8 cellular contexts compared by ENCODE assay signal in the genomic region with DNA sequence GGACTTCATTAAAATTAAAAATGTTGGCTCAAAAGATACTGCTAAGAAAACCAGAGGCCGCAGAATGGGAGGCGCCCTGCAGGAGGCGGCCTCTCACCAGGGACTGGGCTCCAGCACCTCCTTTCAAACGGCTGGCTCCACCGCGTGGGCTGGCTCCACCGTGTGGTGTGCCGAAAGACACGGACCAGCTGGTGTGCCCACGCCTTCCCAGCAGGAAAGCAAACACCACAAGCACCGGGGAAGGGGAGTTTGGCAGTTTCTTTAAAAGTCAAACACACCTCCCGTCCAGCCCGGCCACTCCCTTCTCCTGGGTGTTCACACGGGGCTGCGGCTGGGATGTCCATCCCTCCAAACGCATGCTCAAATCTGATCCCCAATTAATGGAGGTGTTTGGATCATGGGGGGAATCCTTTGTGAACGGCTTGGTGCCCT. TPM values are rescaled to one million over a fixed set of nuclear protein-coding genes. Genes with fewer than 3 reads are reported as not detected.
DNase-seq lines count a peak whose midpoint lies in the region; ATAC-seq, FAIRE-seq and TF ChIP-seq lines count a peak whose summit lies in the region.

No MANE protein-coding gene starts in this region.

- no peaks in the 10 kb centered on the region for H3K9me1 ChIP-seq in keratinocyte (ENCODE audit: control insufficient read depth, extremely low read depth, insufficient read depth, low read length)

- no peaks in the 10 kb centered on the region for H4K20me1 ChIP-seq in keratinocyte (ENCODE audit: control insufficient read depth, extremely low read depth, insufficient read depth, low read length)

- H3K27me3 ChIP-seq in body of pancreas (no peaks in the 10 kb centered on the region), keratinocyte (ENCODE audit: control insufficient read depth, extremely low read depth, insufficient read depth, low read length) (no peaks in the 10 kb centered on the region)

- TF ChIP-seq CTCF in body of pancreas (IDR thresholded peaks at IDR 0.05) (peak; percentile 48 to 88 (median 75)), keratinocyte (optimal IDR thresholded peaks at IDR 0.05 in 1 of 3, IDR thresholded peaks at IDR 0.05 in 1 of 3, conservative IDR thresholded peaks at IDR 0.05 in 1 of 3; ENCODE audit: extremely low read depth in 1 of 3, insufficient read depth in 2 of 3, low read length in 3 of 3) (peak; percentile 61 to 80 (median 73))

- H2AFZ ChIP-seq in keratinocyte (ENCODE audit: control insufficient read depth, low read length) = no peak overlapping the region

- DNase-seq in COLO668 (lab: John Stamatoyannopoulos, UW; ENCODE audit: unreplicated experiment) = peak; percentile 90
- DNase-seq in LHCN-M2 (ENCODE audit: low read depth) = peak; percentile 73
- DNase-seq in T follicular helper cell (ENCODE audit: low read depth) = peak; percentile 31
- peak; percentile 78 to 88 (median 86) for DNase-seq in body of pancreas
- no peak for DNase-seq in keratinocyte (ENCODE audit: low read depth, low spot score)
- DNase-seq in stimulated activated CD4-positive, alpha-beta T cell treated with anti-CD3 and anti-CD28 coated beads, Interleukin-4, amount 100 ng/mL, for 1 hour = peak; percentile 59

- FAIRE-seq in keratinocyte (lab: Jason Lieb, UNC) = no peak

- H3K4me1 ChIP-seq in body of pancreas = peaks cover 10% of the 10 kb centered on the region
- no peaks in the 10 kb centered on the region for H3K4me1 ChIP-seq in keratinocyte (ENCODE audit: control insufficient read depth, extremely low read depth, insufficient read depth, low read length)

- no peaks in the 10 kb centered on the region for H3K79me2 ChIP-seq in keratinocyte (ENCODE audit: control insufficient read depth, insufficient read depth, low read length)

- H3K4me2 ChIP-seq in keratinocyte (ENCODE audit: control insufficient read depth, extremely low read depth, insufficient read depth, low read depth, low read length) = no peak overlapping the region

- dilution Hi-C loops in keratinocyte (cut with MboI; ENCODE audit: extremely low pct_ligation_motif_present, low sequenced_read_pairs) = no loop called here

- peaks cover 0 to 19% of the 10 kb centered on the region in 2 donors for H3K36me3 ChIP-seq in body of pancreas (replicated peaks in 1 of 2; ENCODE audit: insufficient read depth in 1 of 2, low read depth in 2 of 2)
- H3K36me3 ChIP-seq in keratinocyte (ENCODE audit: control insufficient read depth in 2 of 2, extremely low read depth in 1 of 2, insufficient read depth in 2 of 2, low read length in 2 of 2) = peaks cover 0 to 13% of the 10 kb centered on the region in 2 experiments

- TF ChIP-seq POLR2A in body of pancreas (IDR thresholded peaks at IDR 0.05) = no peak

- intact Hi-C loops in body of pancreas (cut with DNase I) = no loop called here

- WGBS in body of pancreas, 2 donors = 6 to 15% methylated on average over 10 to 17 of the region's 17 CpGs

- ATAC-seq in body of pancreas = peak; percentile 91
- no peak for ATAC-seq in HG03045 (IDR thresholded peaks at IDR 0.05; ENCODE audit: unreplicated experiment)
- no peak for ATAC-seq in HG03025 (IDR thresholded peaks at IDR 0.05; ENCODE audit: low FRiP score, unreplicated experiment)

- H3K4me3 ChIP-seq in body of pancreas (no peak overlapping the region), keratinocyte (ENCODE audit: control insufficient read depth in 2 of 3, extremely low read depth in 1 of 3, insufficient read depth in 2 of 3, low read depth in 1 of 3, low read length in 3 of 3) (no peak overlapping the region)

- H3K9ac ChIP-seq in keratinocyte (ENCODE audit: control insufficient read depth, extremely low read depth, insufficient read depth, low read length) = no peak overlapping the region

- H3K27ac ChIP-seq in body of pancreas (peak overlapping the region in 1 of 4 donors; percentile 53), keratinocyte (ENCODE audit: control insufficient read depth, insufficient read depth, low read length) (no peak overlapping the region)

- H3K9me3 ChIP-seq in body of pancreas (no peaks in the 10 kb centered on the region), keratinocyte (ENCODE audit: control insufficient read depth, low read depth, low read length) (no peaks in the 10 kb centered on the region)

RNA-seq across cellular contexts. Expression of a gene that starts 13.9 kb away (rescaled TPM):
- total RNA-seq in LHCN-M2 (2014; rRNA removed) (35.4 and 45.2 TPM in 2 replicates), body of pancreas (10 to 100 TPM; 45.7 to 46.5 TPM)
- 32.8 TPM for polyA plus RNA-seq in LHCN-M2 (2012)
- polyA plus RNA-seq in keratinocyte = 17.7 to 31.2 TPM (median 22.2 TPM) in 3 replicates
- polyA plus RNA-seq in keratinocyte (2011; ENCODE audit: low read depth) = 53.4 TPM
- polyA plus RNA-seq in keratinocyte (2011; cell fraction: cytosol; rRNA removed) = 13.7 and 25.2 TPM in 2 replicates
- 19.0 and 28.6 TPM in 2 replicates for polyA plus RNA-seq in keratinocyte (2011; cell fraction: nucleus; rRNA removed)
- polyA plus RNA-seq in keratinocyte (2012; ENCODE audit: low replicate concordance) = 22.1 and 40.3 TPM in 2 replicates
- 11.5 to 22.0 TPM (median 21.0 TPM) in 3 replicates for polyA minus RNA-seq in keratinocyte
- polyA minus RNA-seq in keratinocyte (2011; cell fraction: cytosol; rRNA and poly(A)+ RNA removed) = 19.6 TPM
- polyA minus RNA-seq in keratinocyte (2011; cell fraction: nucleus; rRNA and poly(A)+ RNA removed) = 9.1 and 12.8 TPM in 2 replicates

RNA-seq across cellular contexts. Expression of a gene that starts 14.3 kb away (rescaled TPM):
- total RNA-seq in LHCN-M2 (2014; rRNA removed) = 58.8 and 64.9 TPM in 2 replicates
- polyA plus RNA-seq in LHCN-M2 (2012) = 40.9 TPM
- 10 to 100 TPM; 32.6 to 50.8 TPM for total RNA-seq in body of pancreas
- 29.4 to 59.5 TPM (median 36.8 TPM) in 3 replicates for polyA plus RNA-seq in keratinocyte
- 23.9 TPM for polyA plus RNA-seq in keratinocyte (2011; ENCODE audit: low read depth)
- 28.3 and 59.4 TPM in 2 replicates for polyA plus RNA-seq in keratinocyte (2011; cell fraction: cytosol; rRNA removed)
- polyA plus RNA-seq in keratinocyte (2011; cell fraction: nucleus; rRNA removed) = 24.1 and 34.8 TPM in 2 replicates
- polyA plus RNA-seq in keratinocyte (2012; ENCODE audit: low replicate concordance) = 27.6 and 47.5 TPM in 2 replicates
- polyA minus RNA-seq in keratinocyte = 11.1 to 29.0 TPM (median 19.7 TPM) in 3 replicates
- 55.8 TPM for polyA minus RNA-seq in keratinocyte (2011; cell fraction: cytosol; rRNA and poly(A)+ RNA removed)
- polyA minus RNA-seq in keratinocyte (2011; cell fraction: nucleus; rRNA and poly(A)+ RNA removed) = 21.7 and 30.0 TPM in 2 replicates

RNA-seq across cellular contexts. Expression of a gene that starts 19.2 kb away (rescaled TPM):
- not detected in 2 replicates for total RNA-seq in LHCN-M2 (2014; rRNA removed)
- polyA plus RNA-seq in LHCN-M2 (2012) = 0.04 TPM
- total RNA-seq in body of pancreas = 1 to 10 TPM; 5.2 to 9.2 TPM
- not detected in 3 replicates for polyA plus RNA-seq in keratinocyte
- polyA plus RNA-seq in keratinocyte (2011; ENCODE audit: low read depth) = not detected
- polyA plus RNA-seq in keratinocyte (2011; cell fraction: cytosol; rRNA removed) = not detected in 2 replicates
- polyA plus RNA-seq in keratinocyte (2011; cell fraction: nucleus; rRNA removed) = 0.09 TPM in 1 of 2 replicates, not detected in the other
- polyA plus RNA-seq in keratinocyte (2012; ENCODE audit: low replicate concordance) = 0.18 TPM in 1 of 2 replicates, not detected in the other
- polyA minus RNA-seq in keratinocyte = not detected in 3 replicates
- polyA minus RNA-seq in keratinocyte (2011; cell fraction: cytosol; rRNA and poly(A)+ RNA removed) = not detected
- polyA minus RNA-seq in keratinocyte (2011; cell fraction: nucleus; rRNA and poly(A)+ RNA removed) = not detected in 2 replicates

RNA-seq across cellular contexts. Expression of a gene that starts 30.0 kb away (rescaled TPM):
- total RNA-seq in LHCN-M2 (2014; rRNA removed) = 145 and 213 TPM in 2 replicates
- 50.4 TPM for polyA plus RNA-seq in LHCN-M2 (2012)
- total RNA-seq in body of pancreas = 10 to 100 TPM; 61.0 to 72.6 TPM
- 24.4 to 39.4 TPM (median 34.9 TPM) in 3 replicates for polyA plus RNA-seq in keratinocyte
- polyA plus RNA-seq in keratinocyte (2011; ENCODE audit: low read depth) = 6.6 TPM
- polyA plus RNA-seq in keratinocyte (2011; cell fraction: cytosol; rRNA removed) = 16.3 and 54.8 TPM in 2 replicates
- polyA plus RNA-seq in keratinocyte (2011; cell fraction: nucleus; rRNA removed) = 21.8 and 32.0 TPM in 2 replicates
- polyA plus RNA-seq in keratinocyte (2012; ENCODE audit: low replicate concordance) = 27.1 and 51.8 TPM in 2 replicates
- polyA minus RNA-seq in keratinocyte = 8.4 to 11.7 TPM (median 9.0 TPM) in 3 replicates
- polyA minus RNA-seq in keratinocyte (2011; cell fraction: cytosol; rRNA and poly(A)+ RNA removed) = 63.9 TPM
- 12.7 and 16.4 TPM in 2 replicates for polyA minus RNA-seq in keratinocyte (2011; cell fraction: nucleus; rRNA and poly(A)+ RNA removed)

RNA-seq across cellular contexts. Expression of a gene that starts 30.4 kb away (rescaled TPM):
- total RNA-seq in LHCN-M2 (2014; rRNA removed) (24.2 and 27.2 TPM in 2 replicates), body of pancreas (10 to 100 TPM; 95.9 to 97.8 TPM)
- polyA plus RNA-seq in LHCN-M2 (2012) = 15.6 TPM
- polyA plus RNA-seq in keratinocyte = 9.5 to 18.3 TPM (median 12.2 TPM) in 3 replicates
- 14.0 TPM for polyA plus RNA-seq in keratinocyte (2011; ENCODE audit: low read depth)
- 6.7 and 15.3 TPM in 2 replicates for polyA plus RNA-seq in keratinocyte (2011; cell fraction: cytosol; rRNA removed)
- 33.8 and 41.5 TPM in 2 replicates for polyA plus RNA-seq in keratinocyte (2011; cell fraction: nucleus; rRNA removed)
- polyA plus RNA-seq in keratinocyte (2012; ENCODE audit: low replicate concordance) = 12.3 and 31.5 TPM in 2 replicates
- polyA minus RNA-seq in keratinocyte = 3.7 to 8.5 TPM (median 6.6 TPM) in 3 replicates
- 17.8 TPM for polyA minus RNA-seq in keratinocyte (2011; cell fraction: cytosol; rRNA and poly(A)+ RNA removed)
- 6.1 and 9.4 TPM in 2 replicates for polyA minus RNA-seq in keratinocyte (2011; cell fraction: nucleus; rRNA and poly(A)+ RNA removed)
